11 cellular contexts compared by ENCODE assay signal in genomic region chr12:187986-188909, GRCh38. TPM values are rescaled to one million over a fixed set of nuclear protein-coding genes. Genes with fewer than 3 reads are reported as not detected.
DNase-seq lines count a peak whose midpoint lies in the region; ATAC-seq, FAIRE-seq and TF ChIP-seq lines count a peak whose summit lies in the region.
"Not testable (repeated sequence)": the region's sequence is repeated elsewhere in the genome, so short reads cannot be mapped to it uniquely, and the experiment has no call there.
"Had no signal": no experiment of that assay in that cellular context is flagged by ENCODE, and none has a peak within 500 bp of the region (broad histone marks: within the 10 kb centered on the region; RNA-seq: fewer than 3 reads in every experiment).

No MANE protein-coding gene starts in this region.

- H3K9me3 Mint-ChIP-seq in CD14-positive monocyte; activated T-helper 17 cell treated with anti-CD3 and anti-CD28 coated beads, Interleukin-2, amount 50 U/mL, for 72 hours; dendritic cell treated with granulocyte-macrophage colony-stimulating factor and Interleukin-4, amounts not matched to agents 40 ng/mL and 50 ng/mL, for 4 days: not testable (repeated sequence)

- WGBS in pancreas, 2 donors: 40 to 65% methylated on average over 50 to 53 of the region's 53 CpGs
- WGBS in testis, 2 donors: 50 to 63% methylated on average over 31 to 48 of the region's 53 CpGs

- H3K9me3 ChIP-seq in cardiac muscle cell (ENCODE audit: low read depth); lower lobe of right lung; pancreas; testis: not testable (repeated sequence)

- peak overlapping the region in 1 of 7 donors; percentile 46 for H3K27ac Mint-ChIP-seq in CD14-positive monocyte
- not testable (repeated sequence) for H3K27ac Mint-ChIP-seq in activated T-helper 17 cell treated with anti-CD3 and anti-CD28 coated beads, Interleukin-2, amount 50 U/mL, for 72 hours; dendritic cell treated with granulocyte-macrophage colony-stimulating factor and Interleukin-4, amounts not matched to agents 40 ng/mL and 50 ng/mL, for 4 days

- not testable (repeated sequence) for H3K27me3 ChIP-seq in cardiac muscle cell; lower lobe of right lung (ENCODE audit: low read depth); pancreas; testis

- not testable (repeated sequence) for TF ChIP-seq CTCF in CD14-positive monocyte (IDR thresholded peaks at IDR 0.05); cardiac muscle cell (IDR thresholded peaks at IDR 0.05; ENCODE audit: low read depth, low read length); lower lobe of right lung (IDR thresholded peaks at IDR 0.05); pancreas (IDR thresholded peaks at IDR 0.05); testis (IDR thresholded peaks at IDR 0.05)

- intact Hi-C loops in CD14-positive monocyte (cut with micrococcal nuclease); dendritic cell treated with granulocyte-macrophage colony-stimulating factor and Interleukin-4, amounts not matched to agents 40 ng/mL and 50 ng/mL, for 4 days (cut with micrococcal nuclease); lower lobe of right lung (cut with DNase I); pancreas (cut with DNase I); testis (cut with DNase I; ENCODE audit: low total_unique reads): not testable (repeated sequence)

- peak overlapping the region; percentile 76 to 94 for H3K4me3 Mint-ChIP-seq in CD14-positive monocyte
- H3K4me3 Mint-ChIP-seq in activated T-helper 17 cell treated with anti-CD3 and anti-CD28 coated beads, Interleukin-2, amount 50 U/mL, for 72 hours: peak overlapping the region; percentile 72
- peak overlapping the region; percentile 76 for H3K4me3 Mint-ChIP-seq in dendritic cell treated with granulocyte-macrophage colony-stimulating factor and Interleukin-4, amounts not matched to agents 40 ng/mL and 50 ng/mL, for 4 days

- not testable (repeated sequence) for DNase-seq in CD14-positive monocyte (ENCODE audit: low spot score); cardiac muscle cell (ENCODE audit: low read depth in 1 of 2, low spot score in 1 of 2); testis
- peak; percentile 48 for DNase-seq in NCI-H748 (lab: John Stamatoyannopoulos, UW; ENCODE audit: unreplicated experiment)
- DNase-seq in lower lobe of right lung: peak; percentile 42
- DNase-seq in pancreas: peak in 1 of 6 donors; percentile 70

- not testable (repeated sequence) for TF ChIP-seq POLR2A in testis (IDR thresholded peaks at IDR 0.05)

- H3K36me3 ChIP-seq in cardiac muscle cell; lower lobe of right lung; pancreas; testis (ENCODE audit: low read depth, missing control alignments): not testable (repeated sequence)

- H3K27ac ChIP-seq in cardiac muscle cell, lower lobe of right lung, pancreas, testis: not testable (repeated sequence)

- not testable (repeated sequence) for FAIRE-seq in pancreas (lab: Jason Lieb, UNC)

- H3K4me3 ChIP-seq in cardiac muscle cell (peak overlapping the region; percentile 27), lower lobe of right lung (peak overlapping the region; percentile 48), pancreas (peak overlapping the region in 3 of 4 donors; percentile 3 to 47 (median 37)), testis (peak overlapping the region; percentile 36 to 56)

- H3K27me3 Mint-ChIP-seq in CD14-positive monocyte (ENCODE audit: low read depth in 3 of 3): peaks cover 22 to 40% (median 39%) of the 10 kb centered on the region in 3 donors
- peaks cover 25% of the 10 kb centered on the region for H3K27me3 Mint-ChIP-seq in activated T-helper 17 cell treated with anti-CD3 and anti-CD28 coated beads, Interleukin-2, amount 50 U/mL, for 72 hours
- peaks cover 52% of the 10 kb centered on the region for H3K27me3 Mint-ChIP-seq in dendritic cell treated with granulocyte-macrophage colony-stimulating factor and Interleukin-4, amounts not matched to agents 40 ng/mL and 50 ng/mL, for 4 days

- H3K36me3 Mint-ChIP-seq in CD14-positive monocyte; activated T-helper 17 cell treated with anti-CD3 and anti-CD28 coated beads, Interleukin-2, amount 50 U/mL, for 72 hours (ENCODE audit: low read depth); dendritic cell treated with granulocyte-macrophage colony-stimulating factor and Interleukin-4, amounts not matched to agents 40 ng/mL and 50 ng/mL, for 4 days (ENCODE audit: low read depth): not testable (repeated sequence)

- H3K4me1 ChIP-seq in cardiac muscle cell (ENCODE audit: low read depth); lower lobe of right lung; pancreas; testis: not testable (repeated sequence)

- peaks cover 23% of the 10 kb centered on the region for H3K4me1 Mint-ChIP-seq in CD14-positive monocyte
- H3K4me1 Mint-ChIP-seq in activated T-helper 17 cell treated with anti-CD3 and anti-CD28 coated beads, Interleukin-2, amount 50 U/mL, for 72 hours: not testable (repeated sequence)
- H3K4me1 Mint-ChIP-seq in dendritic cell treated with granulocyte-macrophage colony-stimulating factor and Interleukin-4, amounts not matched to agents 40 ng/mL and 50 ng/mL, for 4 days (ENCODE audit: low read depth): peaks cover 17% of the 10 kb centered on the region

- peak; percentile 34 for ATAC-seq in activated T-helper 17 cell treated with anti-CD3 and anti-CD28 coated beads, Interleukin-2, amount 50 U/mL, for 72 hours (replicated peaks)
- ATAC-seq in lower lobe of right lung: peak in 1 of 2 donors; percentile 4
- peak in 3 of 4 donors; percentile 11 to 32 (median 20) for ATAC-seq in pancreas

RNA-seq across cellular contexts. Expression of gene SLC6A12, which starts 25.7 kb away (rescaled TPM):
- polyA plus RNA-seq in CD14-positive monocyte (1 to 10 TPM; 5.7 to 8.0 TPM), cardiac muscle cell (0.24 and 0.52 TPM in 2 replicates), pancreas (1 to 10 TPM; 4.8 to 8.4 TPM), testis (ENCODE audit: insufficient read depth, low read depth, low replicate concordance) (6.4 TPM)
- total RNA-seq in activated T-helper 17 cell treated with anti-CD3 and anti-CD28 coated beads, Interleukin-2, amount 50 U/mL, for 72 hours: not detected
- total RNA-seq in cardiac muscle cell (0.33 and 0.63 TPM in 2 replicates), lower lobe of right lung (14.2 TPM), pancreas (1 to 10 TPM in 3 of 6 donors, under 1 TPM in 3; 0.37 to 1.9 (median 1.1) TPM), testis (10 to 100 TPM in 1 of 2 donors, 1 to 10 TPM in 1; 3.8 to 12.5 TPM)
- total RNA-seq: NCI-H460; pulmonary artery endothelial cell; T-helper 2 cell treated with Interferon-gamma antibody and Interleukin-4, amounts not matched to agents 100 ng/mL and 5 ng/mL, for 36 hours had no signal
